25 cellular contexts compared by ENCODE assay signal in the genomic region with DNA sequence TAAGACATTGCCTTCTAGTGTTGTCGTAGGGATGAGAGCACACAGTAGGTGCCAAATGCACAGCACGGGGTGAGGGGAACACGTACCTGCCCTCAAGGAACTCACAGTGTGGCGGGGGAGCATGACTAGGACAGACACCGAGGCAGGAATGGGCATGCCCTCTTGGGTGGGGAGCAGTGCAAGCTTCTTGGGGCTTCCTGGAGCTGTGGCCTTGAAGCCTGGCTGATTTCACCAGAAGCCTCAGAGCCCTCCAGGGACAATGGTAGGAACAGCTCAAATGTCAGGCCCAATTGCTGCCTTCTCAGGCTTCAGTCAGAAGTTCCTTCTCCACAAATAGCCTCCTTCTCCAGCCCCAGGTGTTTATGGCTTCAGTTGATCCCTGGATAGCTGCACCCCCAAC. TPM values are rescaled to one million over a fixed set of nuclear protein-coding genes. Genes with fewer than 3 reads are reported as not detected.
DNase-seq lines count a peak whose midpoint lies in the region; ATAC-seq, FAIRE-seq and TF ChIP-seq lines count a peak whose summit lies in the region.
"Had no signal": no experiment of that assay in that cellular context is flagged by ENCODE, and none has a peak within 500 bp of the region (broad histone marks: within the 10 kb centered on the region; RNA-seq: fewer than 3 reads in every experiment).

No MANE protein-coding gene starts in this region.

- H3K36me3 ChIP-seq in bronchial epithelial cell (ENCODE audit: control insufficient read depth, insufficient read depth, low read length): no peaks in the 10 kb centered on the region
- H3K36me3 ChIP-seq in kidney (ENCODE audit: control insufficient read depth in 1 of 2, insufficient read depth in 2 of 2, low read length in 2 of 2): no peaks in the 10 kb centered on the region

- ATAC-seq in GM21737 (IDR thresholded peaks at IDR 0.05; ENCODE audit: unreplicated experiment): no peak
- ATAC-seq in GM21390 (IDR thresholded peaks at IDR 0.05; ENCODE audit: unreplicated experiment): no peak
- ATAC-seq in GM19467 (IDR thresholded peaks at IDR 0.05; ENCODE audit: unreplicated experiment): no peak
- ATAC-seq: heart left ventricle; K562; left colon; naive thymus-derived CD8-positive, alpha-beta T cell; stimulated activated memory B cell treated with anti-CD40 and anti-IgM and Interleukin-4, amounts not matched to agents 10 μg/mL and 1 μg/mL and 100 μg/mL, for 72 hours; T-helper 17 cell had no signal

- H3K27me3 ChIP-seq in bronchial epithelial cell (ENCODE audit: control insufficient read depth, insufficient read depth, low read length): no peaks in the 10 kb centered on the region
- H3K27me3 ChIP-seq: heart left ventricle, MG63, spleen had no signal

- DNase-seq in NCI-H2171 (lab: John Stamatoyannopoulos, UW) (peak; percentile 71), bronchial epithelial cell (ENCODE audit: low read depth) (peak; percentile 67), kidney (peak; percentile 51), stromal cell of bone marrow (ENCODE audit: low read depth) (peak; percentile 21)
- DNase-seq: activated CD4-positive, alpha-beta T cell treated with anti-CD3 and anti-CD28 coated beads for 48 hours; activated naive CD4-positive, alpha-beta T cell treated with Interleukin-2 at 50 U/mL for 16 hours; activated T-cell treated with anti-CD3 and anti-CD28 coated beads, Interleukin-2, amount 50 U/mL, for 48 hours; CD4-positive, alpha-beta memory T cell; GM23248; heart left ventricle; left colon; MG63; NCI-H1436; NCI-H524 treated with DMSO at 0.1 percent for 48 hours; spleen; stimulated activated CD4-positive, alpha-beta T cell treated with anti-CD3 and anti-CD28 coated beads, Interleukin-4, amount 100 ng/mL, for 1 hour; T-helper 17 cell had no signal

- H3K9me3 ChIP-seq in kidney (ENCODE audit: control insufficient read depth in 1 of 2, low read length in 2 of 2): no peaks in the 10 kb centered on the region
- H3K9me3 ChIP-seq: heart left ventricle, MG63, spleen, thoracic aorta had no signal

- H3K4me3 ChIP-seq in bronchial epithelial cell (ENCODE audit: low read depth, low read length) (no peak overlapping the region), kidney (ENCODE audit: low read length in 2 of 2) (no peak overlapping the region)
- H3K4me3 ChIP-seq: coronary artery, GM23248, heart left ventricle, K562, MG63, spleen, thoracic aorta had no signal

- no peak overlapping the region for H3K27ac ChIP-seq in kidney (ENCODE audit: low read depth in 2 of 2, low read length in 2 of 2)
- H3K27ac ChIP-seq: coronary artery, GM23248, heart left ventricle, spleen, thoracic aorta had no signal

- intact Hi-C loops in kidney (cut with DNase I): no loop called here

- FAIRE-seq in bronchial epithelial cell (lab: Jason Lieb, UNC) (no peak), kidney (lab: Jason Lieb, UNC) (no peak)
- FAIRE-seq: K562 had no signal

- no peak overlapping the region for H3K9ac ChIP-seq in kidney (ENCODE audit: low read length in 2 of 2)
- H3K9ac ChIP-seq: GM23248 had no signal

- H3K4me1 ChIP-seq in kidney (ENCODE audit: control insufficient read depth in 1 of 2, insufficient read depth in 1 of 2, low read depth in 1 of 2, low read length in 2 of 2): peaks cover 0 to 2% of the 10 kb centered on the region in 2 donors

- no peak for TF ChIP-seq CTCF in bronchial epithelial cell (IDR thresholded peaks at IDR 0.05; ENCODE audit: insufficient read depth, low read length, severe bottlenecking)
- TF ChIP-seq CTCF in kidney (IDR thresholded peaks at IDR 0.05; ENCODE audit: borderline replicate concordance, extremely low read depth, insufficient read depth): no peak

RNA-seq across cellular contexts. Expression of gene TEAD4, which starts 43.4 kb away (rescaled TPM):
- total RNA-seq in bronchial epithelial cell (2.0 and 4.2 TPM in 2 replicates), kidney (40.9 TPM)
- 19.8 TPM for polyA plus RNA-seq in kidney (ENCODE audit: insufficient read depth, low read depth, low replicate concordance)
- total RNA-seq: CD4-positive, alpha-beta memory T cell; naive thymus-derived CD8-positive, alpha-beta T cell; T-helper 17 cell had no signal
- polyA plus RNA-seq: CD4-positive, alpha-beta memory T cell; naive thymus-derived CD8-positive, alpha-beta T cell had no signal

Comparison
In these comparisons a context has a peak if more than half of its experiments do, and no peak if none do; other contexts are left out.
1. DNase-seq: peak in every context shown above with its lines; median percentile 71 in NCI-H2171; 67 in bronchial epithelial cell; 51 in kidney; 21 in stromal cell of bone marrow.